ENCODE assay signal across 20 cellular contexts in the genomic region with DNA sequence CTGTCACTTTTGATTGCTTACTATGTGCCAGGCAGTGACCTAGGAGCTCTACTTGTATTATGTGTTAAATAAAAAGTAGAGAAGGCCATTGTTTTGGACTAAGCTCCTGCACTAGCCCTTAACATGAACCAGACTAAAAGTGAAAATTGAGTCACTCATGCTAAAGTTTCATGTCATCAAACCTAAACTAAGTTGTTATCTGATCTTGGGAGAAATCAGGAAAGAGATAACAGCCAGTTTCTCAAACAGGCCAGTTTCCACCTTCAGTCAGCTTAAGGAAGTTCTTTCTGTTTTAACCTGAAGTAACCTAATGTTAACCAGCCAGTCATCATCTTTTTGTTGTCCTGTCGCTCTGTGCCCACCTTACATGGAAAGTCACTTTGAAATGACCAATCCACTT.
"Had no signal": no experiment of that assay in that cellular context is flagged by ENCODE, and none has a peak within 500 bp of the region (broad histone marks: within the 10 kb centered on the region; RNA-seq: fewer than 3 reads in every experiment).

No MANE protein-coding gene starts in this region.

- DNase-seq: KBM-7; MG63; NCI-H1092 treated with DMSO at 0.1 percent for 48 hours; NCI-H1436; NCI-H187; NCI-H2029; NCI-H2081 treated with DMSO at 0.1 percent for 48 hours; NCI-H226; NCI-H446; NCI-H510A; NCI-H524 treated with DMSO at 0.1 percent for 48 hours; NCI-H774; NK-92 treated with Interleukin-12 subunit alpha and Interleukin-12 subunit beta, amount 100 ng/mL, for 24 hours; OCI-M1; Right ventricle myocardium superior; RPMI8226; SIG-M5 had no signal

- FAIRE-seq: RCC 7860 had no signal

- H3K4me3 ChIP-seq: MG63, SJSA1, SK-N-MC had no signal

- H3K27me3 ChIP-seq: SJSA1 had no signal

- H3K4me1 ChIP-seq: SJSA1 had no signal

- H3K9me3 ChIP-seq: MG63, SJSA1 had no signal

- H3K27ac ChIP-seq: SJSA1, SK-N-MC had no signal

- H3K36me3 ChIP-seq: MG63, SJSA1 had no signal
